ENCODE assay signal across 9 cellular contexts in genomic region chr18:25164211-25164836, GRCh38.
DNase-seq lines count a peak whose midpoint lies in the region; ATAC-seq and TF ChIP-seq lines count a peak whose summit lies in the region.
"Had no signal": no experiment of that assay in that cellular context is flagged by ENCODE, and none has a peak within 500 bp of the region (broad histone marks: within the 10 kb centered on the region; RNA-seq: fewer than 3 reads in every experiment).

No MANE protein-coding gene starts in this region.

- peak overlapping the region; percentile 12 for H3K4me3 ChIP-seq in brain microvascular endothelial cell (ENCODE audit: low read depth, low read length)
- no peak overlapping the region for H3K4me3 ChIP-seq in aorta (ENCODE audit: low read length in 2 of 2)
- H3K4me3 ChIP-seq: A549 had no signal

- no peaks in the 10 kb centered on the region for H3K4me1 ChIP-seq in aorta (ENCODE audit: control insufficient read depth in 1 of 2, insufficient read depth in 2 of 2, low read length in 2 of 2)
- H3K4me1 ChIP-seq: A549 had no signal

- H3K9me3 ChIP-seq in aorta (ENCODE audit: control insufficient read depth, low read length) = no peaks in the 10 kb centered on the region
- H3K9me3 ChIP-seq: A549 had no signal

- H3K4me3 Mint-ChIP-seq in T-helper 1 cell treated with Interleukin-12 subunit alpha and Interleukin-12 subunit beta and Interleukin-4 antibody, amounts not matched to agents 30 μg/mL and 1 μg/mL, for 36 hours = peak overlapping the region; percentile 77
- H3K4me3 Mint-ChIP-seq in progenitor cell of endocrine pancreas (ENCODE audit: low read depth) = no peak overlapping the region

- H3K27me3 ChIP-seq in brain microvascular endothelial cell (replicated peaks) (no peaks in the 10 kb centered on the region), aorta (ENCODE audit: control insufficient read depth in 1 of 2, insufficient read depth in 2 of 2, low read length in 1 of 2) (no peaks in the 10 kb centered on the region)

- H3K9me3 Mint-ChIP-seq in T-helper 1 cell treated with Interleukin-12 subunit alpha and Interleukin-12 subunit beta and Interleukin-4 antibody, amounts not matched to agents 30 μg/mL and 1 μg/mL, for 36 hours = no peaks in the 10 kb centered on the region
- H3K9me3 Mint-ChIP-seq in progenitor cell of endocrine pancreas (ENCODE audit: low read depth) = no peaks in the 10 kb centered on the region

- 69 to 73% methylated on average over 6 of the region's 6 CpGs for WGBS in aorta, 2 donors

- H3K27ac ChIP-seq in brain microvascular endothelial cell (no peak overlapping the region), aorta (ENCODE audit: low read depth in 1 of 2, low read length in 2 of 2) (no peak overlapping the region)
- H3K27ac ChIP-seq: A549 had no signal

- H3K36me3 ChIP-seq in brain microvascular endothelial cell (replicated peaks) (no peaks in the 10 kb centered on the region), aorta (ENCODE audit: control insufficient read depth in 1 of 2, insufficient read depth in 2 of 2, low read length in 1 of 2) (no peaks in the 10 kb centered on the region)

- peak overlapping the region; percentile 50 for H3K27ac Mint-ChIP-seq in T-helper 1 cell treated with Interleukin-12 subunit alpha and Interleukin-12 subunit beta and Interleukin-4 antibody, amounts not matched to agents 30 μg/mL and 1 μg/mL, for 36 hours
- H3K27ac Mint-ChIP-seq in progenitor cell of endocrine pancreas = no peak overlapping the region

- TF ChIP-seq CTCF in brain microvascular endothelial cell (IDR thresholded peaks at IDR 0.05; ENCODE audit: low read depth, low read length, missing control alignments) (no peak), progenitor cell of endocrine pancreas (IDR thresholded peaks at IDR 0.05; ENCODE audit: unreplicated experiment) (no peak)

- H3K4me1 Mint-ChIP-seq in T-helper 1 cell treated with Interleukin-12 subunit alpha and Interleukin-12 subunit beta and Interleukin-4 antibody, amounts not matched to agents 30 μg/mL and 1 μg/mL, for 36 hours (ENCODE audit: low read depth) = peaks cover 15% of the 10 kb centered on the region
- peaks cover 8% of the 10 kb centered on the region for H3K4me1 Mint-ChIP-seq in progenitor cell of endocrine pancreas (ENCODE audit: low read depth)

- DNase-seq in T-helper 1 cell (no peak), brain microvascular endothelial cell (no peak), renal cortical epithelial cell (ENCODE audit: low read depth) (peak; percentile 1), CD1c-positive myeloid dendritic cell (ENCODE audit: extremely low spot score) (no peak), progenitor cell of endocrine pancreas (ENCODE audit: low spot score, unreplicated experiment) (no peak), aorta (no peak)

- peaks cover 12% of the 10 kb centered on the region for H3K27me3 Mint-ChIP-seq in T-helper 1 cell treated with Interleukin-12 subunit alpha and Interleukin-12 subunit beta and Interleukin-4 antibody, amounts not matched to agents 30 μg/mL and 1 μg/mL, for 36 hours (ENCODE audit: low read depth)
- no peaks in the 10 kb centered on the region for H3K27me3 Mint-ChIP-seq in progenitor cell of endocrine pancreas

- no peaks in the 10 kb centered on the region for H3K36me3 Mint-ChIP-seq in T-helper 1 cell treated with Interleukin-12 subunit alpha and Interleukin-12 subunit beta and Interleukin-4 antibody, amounts not matched to agents 30 μg/mL and 1 μg/mL, for 36 hours (ENCODE audit: low read depth)
- peaks cover 2% of the 10 kb centered on the region for H3K36me3 Mint-ChIP-seq in progenitor cell of endocrine pancreas (ENCODE audit: insufficient read depth)

- intact Hi-C loops in aorta (cut with DNase I) = loop anchor here in 1 of 2 donors (10.0 kb wide), 1 partner anchor 280 kb away; no protein-coding TSS in a partner anchor

- ATAC-seq in HG02981 (IDR thresholded peaks at IDR 0.05; ENCODE audit: unreplicated experiment) (peak; percentile 34), aorta (ENCODE audit: low FRiP score) (no peak)
- ATAC-seq: A549 had no signal

- in situ Hi-C loops in brain microvascular endothelial cell (cut with HindIII; ENCODE audit: low pct_ligation_motif_present, low sequenced_read_pairs) = no loop called here
